ENCODE assay signal across 9 cellular contexts in the genomic region with DNA sequence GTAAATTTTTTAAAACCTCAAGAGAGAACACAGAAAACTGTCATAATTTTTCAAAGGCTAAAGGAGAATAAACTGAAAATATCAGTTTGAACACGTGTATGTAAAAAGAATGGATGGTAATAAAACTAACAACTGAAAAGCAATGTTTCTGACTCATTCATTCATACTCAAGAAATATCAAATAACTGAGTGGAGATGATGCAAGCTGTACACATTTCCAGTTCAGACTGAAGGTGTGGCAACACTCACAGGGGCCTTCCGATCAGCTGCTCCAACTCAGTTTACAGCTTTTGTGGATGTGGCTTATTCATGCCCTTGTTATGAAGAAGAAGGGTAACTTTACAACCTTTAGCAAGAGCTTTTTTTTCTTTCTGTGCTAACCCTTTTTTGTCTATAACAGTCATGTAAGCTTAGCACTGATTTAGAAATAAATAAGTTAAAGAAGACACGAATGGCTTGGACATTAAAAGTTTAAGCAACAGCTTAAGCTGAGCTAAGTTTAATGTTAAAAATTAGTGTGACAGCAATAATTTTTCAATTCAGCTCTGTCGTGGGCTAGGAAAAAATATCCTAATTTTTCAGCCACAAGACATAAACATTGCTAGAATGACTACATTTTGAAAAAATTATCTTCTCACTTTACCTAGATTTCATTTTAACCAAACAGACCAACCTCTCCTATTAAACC.
DNase-seq lines count a peak whose midpoint lies in the region; ATAC-seq and TF ChIP-seq lines count a peak whose summit lies in the region.
"Had no signal": no experiment of that assay in that cellular context is flagged by ENCODE, and none has a peak within 500 bp of the region (broad histone marks: within the 10 kb centered on the region; RNA-seq: fewer than 3 reads in every experiment).

No MANE protein-coding gene starts in this region.

- peak overlapping the region in 1 of 2 experiments; percentile 51; a peak in 2 of 4 replicates for H3K27ac ChIP-seq in SK-N-SH (ENCODE audit: low read depth in 2 of 2, low read length in 1 of 2)
- peak overlapping the region; percentile 90 for H3K27ac ChIP-seq in osteoblast (ENCODE audit: low read depth, low read length)
- H3K27ac ChIP-seq: BLaER1 had no signal

- peaks cover 21% of the 10 kb centered on the region for H3K4me1 Mint-ChIP-seq in stimulated activated memory B cell treated with anti-CD40 and anti-IgM and Interleukin-4, amounts not matched to agents 10 μg/mL and 1 μg/mL and 100 μg/mL, for 72 hours

- H3K9me3 Mint-ChIP-seq in stimulated activated memory B cell treated with anti-CD40 and anti-IgM and Interleukin-4, amounts not matched to agents 10 μg/mL and 1 μg/mL and 100 μg/mL, for 72 hours: no peaks in the 10 kb centered on the region

- H3K4me3 Mint-ChIP-seq in stimulated activated memory B cell treated with anti-CD40 and anti-IgM and Interleukin-4, amounts not matched to agents 10 μg/mL and 1 μg/mL and 100 μg/mL, for 72 hours: no peak overlapping the region

- no peak overlapping the region for H3K27ac Mint-ChIP-seq in stimulated activated memory B cell treated with anti-CD40 and anti-IgM and Interleukin-4, amounts not matched to agents 10 μg/mL and 1 μg/mL and 100 μg/mL, for 72 hours

- no peaks in the 10 kb centered on the region for H3K9me2 ChIP-seq in SK-N-SH

- H3K79me2 ChIP-seq in SK-N-SH (ENCODE audit: insufficient read depth): peaks cover 16% of the 10 kb centered on the region; the same call in 1 of the 2 replicates
- H3K79me2 ChIP-seq in osteoblast (ENCODE audit: insufficient read depth, low read length): peaks cover 65% of the 10 kb centered on the region

- H3K4me3 ChIP-seq in SK-N-SH (ENCODE audit: low read depth in 2 of 2, low read length in 1 of 2) (peak overlapping the region in 1 of 2 experiments; percentile 2; a peak in 1 of 4 replicates), cardiac fibroblast (replicated peaks in 1 of 2; ENCODE audit: low read depth in 2 of 2, low read length in 2 of 2) (peak overlapping the region in 1 of 2 donors; percentile 82), osteoblast (ENCODE audit: insufficient read depth, low read length) (peak overlapping the region; percentile 85)

- peaks cover 19% of the 10 kb centered on the region for H3F3A ChIP-seq in SK-N-SH (replicated peaks; ENCODE audit: insufficient read depth)

- no peak for TF ChIP-seq EP300 in SK-N-SH (IDR thresholded peaks at IDR 0.05; ENCODE audit: borderline replicate concordance in 1 of 2, low read depth in 1 of 2, low read length in 1 of 2)

- H3K4me2 ChIP-seq in SK-N-SH (peak overlapping the region; percentile 43), osteoblast (ENCODE audit: insufficient read depth, low read length) (peak overlapping the region; percentile 91)

- WGBS in SK-N-SH (ENCODE audit: low lambda C conversion rate): 41% methylated on average over 4 of the region's 4 CpGs

- no peak for TF ChIP-seq RAD21 in SK-N-SH (IDR thresholded peaks at IDR 0.05; ENCODE audit: low read length)

- no peak for TF ChIP-seq CTCF in SK-N-SH (IDR thresholded peaks at IDR 0.05)
- no peak for TF ChIP-seq CTCF in cardiac fibroblast (IDR thresholded peaks at IDR 0.05; ENCODE audit: low read depth, low read length)
- TF ChIP-seq CTCF in osteoblast (IDR thresholded peaks at IDR 0.05; ENCODE audit: extremely low read depth, low read depth, low read length): no peak

- CTCF ChIA-PET in SK-N-SH (lab: Yijun Ruan, JAX): interaction anchor here (1.0 to 6.8 kb wide), 10 partner anchors 21 to 331 kb away, joined by 3 to 96 read pairs (median 6); no protein-coding TSS in a partner anchor

- ATAC-seq in GM21526 (IDR thresholded peaks at IDR 0.05; ENCODE audit: low FRiP score, unreplicated experiment) (no peak), GM21515 (IDR thresholded peaks at IDR 0.05; ENCODE audit: unreplicated experiment) (no peak)
- ATAC-seq in stimulated activated memory B cell treated with anti-CD40 and anti-IgM and Interleukin-4, amounts not matched to agents 10 μg/mL and 1 μg/mL and 100 μg/mL, for 72 hours: no peak

- H3K9me3 ChIP-seq in SK-N-SH (no peaks in the 10 kb centered on the region), osteoblast (ENCODE audit: low read depth, low read length) (no peaks in the 10 kb centered on the region)
- H3K9me3 ChIP-seq: BLaER1 had no signal

- no peaks in the 10 kb centered on the region for H3K36me3 Mint-ChIP-seq in stimulated activated memory B cell treated with anti-CD40 and anti-IgM and Interleukin-4, amounts not matched to agents 10 μg/mL and 1 μg/mL and 100 μg/mL, for 72 hours

- no peaks in the 10 kb centered on the region for H3K27me3 ChIP-seq in SK-N-SH (ENCODE audit: insufficient read depth)
- no peaks in the 10 kb centered on the region for H3K27me3 ChIP-seq in osteoblast (ENCODE audit: insufficient read depth, low read length)

- DNase-seq in NCI-H2107 treated with DMSO at 0.1 percent for 48 hours (lab: John Stamatoyannopoulos, UW; ENCODE audit: unreplicated experiment) (peak; percentile 6), NCI-H2107 (lab: John Stamatoyannopoulos, UW) (no peak), SK-N-SH (no peak), cardiac fibroblast (ENCODE audit: low read depth in 2 of 2) (peak; percentile 94 to 98), osteoblast (ENCODE audit: insufficient read length, low spot score, missing footprints) (peak; percentile 85)

- peaks cover 26 to 33% of the 10 kb centered on the region in 2 experiments; a peak in 3 of 4 replicates for H3K4me1 ChIP-seq in SK-N-SH (ENCODE audit: control insufficient read depth in 1 of 2, insufficient read depth in 2 of 2, low read depth in 1 of 2, low read length in 1 of 2)
- H3K4me1 ChIP-seq in osteoblast (ENCODE audit: insufficient read depth, low read length): peaks cover 43% of the 10 kb centered on the region

- POLR2A ChIA-PET in SK-N-SH (lab: Yijun Ruan, JAX): no interaction called here

- H3K27me3 Mint-ChIP-seq in stimulated activated memory B cell treated with anti-CD40 and anti-IgM and Interleukin-4, amounts not matched to agents 10 μg/mL and 1 μg/mL and 100 μg/mL, for 72 hours: peaks cover 4% of the 10 kb centered on the region

- no peaks in the 10 kb centered on the region for H3K36me3 ChIP-seq in SK-N-SH (replicated peaks in 1 of 2; ENCODE audit: control insufficient read depth in 1 of 2, insufficient read depth in 2 of 2, low read length in 1 of 2)
- H3K36me3 ChIP-seq in osteoblast (ENCODE audit: insufficient read depth, low read length): no peaks in the 10 kb centered on the region
- H3K36me3 ChIP-seq: BLaER1 had no signal

- H4K20me1 ChIP-seq in SK-N-SH (ENCODE audit: insufficient read depth) (no peaks in the 10 kb centered on the region), osteoblast (ENCODE audit: insufficient read depth, low read length) (no peaks in the 10 kb centered on the region)
- H4K20me1 ChIP-seq: BLaER1 had no signal

- peak overlapping the region; percentile 29; the same call in 1 of the 2 replicates for H3K9ac ChIP-seq in SK-N-SH
- H3K9ac ChIP-seq: BLaER1 had no signal

- H2AFZ ChIP-seq in SK-N-SH (ENCODE audit: low read depth) (peak overlapping the region; percentile 39), osteoblast (ENCODE audit: low read length) (no peak overlapping the region)

TF ChIP-seq in SK-N-SH, 30 proteins besides CTCF, POLR2A, EP300 and RAD21:
- TF ChIP-seq, protein P1, sequence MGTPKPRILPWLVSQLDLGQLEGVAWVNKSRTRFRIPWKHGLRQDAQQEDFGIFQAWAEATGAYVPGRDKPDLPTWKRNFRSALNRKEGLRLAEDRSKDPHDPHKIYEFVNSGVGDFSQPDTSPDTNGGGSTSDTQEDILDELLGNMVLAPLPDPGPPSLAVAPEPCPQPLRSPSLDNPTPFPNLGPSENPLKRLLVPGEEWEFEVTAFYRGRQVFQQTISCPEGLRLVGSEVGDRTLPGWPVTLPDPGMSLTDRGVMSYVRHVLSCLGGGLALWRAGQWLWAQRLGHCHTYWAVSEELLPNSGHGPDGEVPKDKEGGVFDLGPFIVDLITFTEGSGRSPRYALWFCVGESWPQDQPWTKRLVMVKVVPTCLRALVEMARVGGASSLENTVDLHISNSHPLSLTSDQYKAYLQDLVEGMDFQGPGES (IDR thresholded peaks at IDR 0.05; ENCODE audit: low read depth, low read length): no peak
- TF ChIP-seq MXI1 (IDR thresholded peaks at IDR 0.05; ENCODE audit: low read depth, low read length) (no peak), NRF1 (IDR thresholded peaks at IDR 0.05; ENCODE audit: low read depth, low read length) (no peak), SIN3A (IDR thresholded peaks at IDR 0.05; ENCODE audit: borderline replicate concordance, low read depth, low read length) (0 out of 2 replicates have a peak, but pooled peaks have one; percentile 63), FOSL2 (IDR thresholded peaks at IDR 0.05; ENCODE audit: borderline replicate concordance, low read depth) (peak; percentile 71; the same call in 1 of the 2 replicates), JUND (IDR thresholded peaks at IDR 0.05) (peak; percentile 59), TCF12 (IDR thresholded peaks at IDR 0.05) (peak; percentile 50; the same call in 1 of the 2 replicates)
- TF ChIP-seq, protein P2, sequence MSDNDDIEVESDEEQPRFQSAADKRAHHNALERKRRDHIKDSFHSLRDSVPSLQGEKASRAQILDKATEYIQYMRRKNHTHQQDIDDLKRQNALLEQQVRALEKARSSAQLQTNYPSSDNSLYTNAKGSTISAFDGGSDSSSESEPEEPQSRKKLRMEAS (IDR thresholded peaks at IDR 0.05; ENCODE audit: low read depth): peak; percentile 17; the same call in 1 of the 2 replicates
- TF ChIP-seq, protein P3, sequence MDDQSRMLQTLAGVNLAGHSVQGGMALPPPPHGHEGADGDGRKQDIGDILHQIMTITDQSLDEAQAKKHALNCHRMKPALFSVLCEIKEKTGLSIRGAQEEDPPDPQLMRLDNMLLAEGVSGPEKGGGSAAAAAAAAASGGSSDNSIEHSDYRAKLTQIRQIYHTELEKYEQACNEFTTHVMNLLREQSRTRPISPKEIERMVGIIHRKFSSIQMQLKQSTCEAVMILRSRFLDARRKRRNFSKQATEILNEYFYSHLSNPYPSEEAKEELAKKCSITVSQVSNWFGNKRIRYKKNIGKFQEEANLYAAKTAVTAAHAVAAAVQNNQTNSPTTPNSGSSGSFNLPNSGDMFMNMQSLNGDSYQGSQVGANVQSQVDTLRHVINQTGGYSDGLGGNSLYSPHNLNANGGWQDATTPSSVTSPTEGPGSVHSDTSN (IDR thresholded peaks at IDR 0.05): peak; percentile 29

Comparison
In these comparisons a context has a peak if more than half of its experiments do, and no peak if none do; other contexts are left out.
1. DNase-seq: peak in NCI-H2107 treated with DMSO at 0.1 percent for 48 hours (single experiment), cardiac fibroblast (2 of 2) and osteoblast (single experiment); none in NCI-H2107 (single experiment) and SK-N-SH (single experiment).